In genomic region chr2:25707927-25708326, GRCh38 we compare ENCODE assay signal across 25 cellular contexts. TPM values are rescaled to one million over a fixed set of nuclear protein-coding genes. Genes with fewer than 3 reads are reported as not detected.
DNase-seq lines count a peak whose midpoint lies in the region; ATAC-seq, FAIRE-seq and TF ChIP-seq lines count a peak whose summit lies in the region.
"Had no signal": no experiment of that assay in that cellular context is flagged by ENCODE, and none has a peak within 500 bp of the region (broad histone marks: within the 10 kb centered on the region; RNA-seq: fewer than 3 reads in every experiment).

No MANE protein-coding gene starts in this region.

- 60% methylated on average over 3 of the region's 3 CpGs for WGBS in SK-N-SH (ENCODE audit: low lambda C conversion rate)
- 69% methylated on average over 3 of the region's 3 CpGs; no CpG with 5 or more reads in 1 of the 2 experiments for WGBS in H1 (ENCODE audit: extremely low coverage in 1 of 2, insufficient coverage in 1 of 2, insufficient read length in 1 of 2, insufficient replicate concordance in 2 of 2, low coverage in 1 of 2, low lambda C conversion rate in 2 of 2, missing lambda C conversion rate in 1 of 2), 2 experiments

- H3K4ac ChIP-seq in H1 (replicated peaks; ENCODE audit: insufficient read length, low read depth, low read length) = no peak overlapping the region

- TF ChIP-seq CTCF in SK-N-SH (IDR thresholded peaks at IDR 0.05) (no peak), H1 (IDR thresholded peaks at IDR 0.05; ENCODE audit: control extremely low read depth in 1 of 3, insufficient read depth in 1 of 3, low read depth in 1 of 3, low read length in 3 of 3) (no peak)

- no peak overlapping the region for H3K4me3 ChIP-seq in SK-N-SH (ENCODE audit: low read depth in 2 of 2, low read length in 1 of 2)
- H3K4me3 ChIP-seq in H1 (ENCODE audit: extremely low read depth in 1 of 4, insufficient read depth in 2 of 4, low read depth in 3 of 4, low read length in 4 of 4) = no peak overlapping the region
- H3K4me3 ChIP-seq: gastroesophageal sphincter, MG63, mucosa of descending colon had no signal

- no peak for FAIRE-seq in H1 (lab: Jason Lieb, UNC)
- FAIRE-seq: astrocyte, keratinocyte had no signal

- H3K36me3 ChIP-seq in SK-N-SH (replicated peaks in 1 of 2; ENCODE audit: control insufficient read depth in 1 of 2, insufficient read depth in 2 of 2, low read length in 1 of 2) (no peaks in the 10 kb centered on the region), H1 (ENCODE audit: control insufficient read depth in 2 of 4, insufficient read depth in 4 of 4, low read length in 3 of 4) (no peaks in the 10 kb centered on the region)
- H3K36me3 ChIP-seq: gastroesophageal sphincter, MG63 had no signal

- H2BK15ac ChIP-seq in H1 (ENCODE audit: low read length) = 0 out of 2 replicates have a peak overlapping the region, but pooled peaks have one; percentile 72

- H3K9ac ChIP-seq in SK-N-SH = no peak overlapping the region
- H3K9ac ChIP-seq in H1 (replicated peaks in 1 of 4; ENCODE audit: extremely low read depth in 1 of 4, low read depth in 3 of 4, low read length in 3 of 4) = no peak overlapping the region

- H3K79me1 ChIP-seq in H1 (ENCODE audit: low read depth, low read length) = no peaks in the 10 kb centered on the region

- H3K14ac ChIP-seq in H1 (ENCODE audit: insufficient read length) = no peak overlapping the region

- ATAC-seq in SK-N-SH treated with all-trans-retinoic acid at 6 μM for 48 hours (peak; percentile 37; the same call in 1 of the 3 replicates), GM21723 (IDR thresholded peaks at IDR 0.05; ENCODE audit: unreplicated experiment) (no peak), sciatic nerve (no peak)
- peak; percentile 44 for ATAC-seq in stimulated activated effector memory CD8-positive, alpha-beta T cell treated with anti-CD3 and anti-CD28 coated beads, Interleukin-12 subunit alpha, Interleukin-12 subunit beta, amount 100 ng/mL, for 72 hours
- ATAC-seq: activated T-helper 17 cell treated with anti-CD3 and anti-CD28 coated beads, Interleukin-2, amount 50 U/mL, for 72 hours; gastroesophageal sphincter; mucosa of descending colon; WTC11 had no signal

- no peaks in the 10 kb centered on the region for H3K23me2 ChIP-seq in H1 (ENCODE audit: low read depth, low read length)

- H3K36me3 Mint-ChIP-seq in stimulated activated effector memory CD8-positive, alpha-beta T cell treated with anti-CD3 and anti-CD28 coated beads, Interleukin-12 subunit alpha, Interleukin-12 subunit beta, amount 100 ng/mL, for 72 hours = no peaks in the 10 kb centered on the region
- H3K36me3 Mint-ChIP-seq: activated naive CD8-positive, alpha-beta T cell; type B pancreatic cell had no signal

- TF ChIP-seq POLR2A in H1 (IDR thresholded peaks at IDR 0.05; ENCODE audit: control extremely low read depth in 1 of 2, low read depth in 2 of 2, low read length in 2 of 2) = no peak

- no peak overlapping the region for H2AFZ ChIP-seq in SK-N-SH (ENCODE audit: low read depth)
- H2AFZ ChIP-seq in H1 (ENCODE audit: low read length) = peak overlapping the region; percentile 53; the same call in 1 of the 2 replicates

- no peak overlapping the region for H3K4me2 ChIP-seq in SK-N-SH
- H3K4me2 ChIP-seq in H1 (ENCODE audit: insufficient read depth in 1 of 2, low read depth in 2 of 2, low read length in 2 of 2) = no peak overlapping the region

- H3K9me3 Mint-ChIP-seq in stimulated activated effector memory CD8-positive, alpha-beta T cell treated with anti-CD3 and anti-CD28 coated beads, Interleukin-12 subunit alpha, Interleukin-12 subunit beta, amount 100 ng/mL, for 72 hours = no peaks in the 10 kb centered on the region
- H3K9me3 Mint-ChIP-seq: activated T-helper 17 cell treated with anti-CD3 and anti-CD28 coated beads, Interleukin-2, amount 50 U/mL, for 72 hours; HFFc6 had no signal

- no peak for TF ChIP-seq RAD21 in SK-N-SH (IDR thresholded peaks at IDR 0.05; ENCODE audit: low read length)
- no peak for TF ChIP-seq RAD21 in H1 (IDR thresholded peaks at IDR 0.05 in 1 of 2, conservative IDR thresholded peaks at IDR 0.05 in 1 of 2; ENCODE audit: low read depth in 2 of 2, low read length in 2 of 2)

- H3K56ac ChIP-seq in H1 (replicated peaks; ENCODE audit: insufficient read length, low read depth, low read length) = no peak overlapping the region

- no peak overlapping the region for H3K27ac Mint-ChIP-seq in stimulated activated effector memory CD8-positive, alpha-beta T cell treated with anti-CD3 and anti-CD28 coated beads, Interleukin-12 subunit alpha, Interleukin-12 subunit beta, amount 100 ng/mL, for 72 hours
- H3K27ac Mint-ChIP-seq: activated naive CD8-positive, alpha-beta T cell; activated T-helper 17 cell treated with anti-CD3 and anti-CD28 coated beads, Interleukin-2, amount 50 U/mL, for 72 hours; HFFc6; type B pancreatic cell had no signal

- peaks cover 0 to 3% of the 10 kb centered on the region in 2 experiments; a peak in 1 of 4 replicates for H3K4me1 ChIP-seq in SK-N-SH (ENCODE audit: control insufficient read depth in 1 of 2, insufficient read depth in 2 of 2, low read depth in 1 of 2, low read length in 1 of 2)
- H3K4me1 ChIP-seq in H1 (replicated peaks in 1 of 4; ENCODE audit: control insufficient read depth in 3 of 4, insufficient read depth in 4 of 4, low read length in 3 of 4) = no peaks in the 10 kb centered on the region

- TF ChIP-seq EP300 in SK-N-SH (IDR thresholded peaks at IDR 0.05; ENCODE audit: borderline replicate concordance in 1 of 2, low read depth in 1 of 2, low read length in 1 of 2) (no peak), H1 (IDR thresholded peaks at IDR 0.05; ENCODE audit: borderline replicate concordance in 1 of 2, low read depth in 2 of 2, low read length in 2 of 2) (no peak)

- no peak overlapping the region for H4K5ac ChIP-seq in H1 (ENCODE audit: insufficient read length, low read depth, low read length)

- H3K4me1 Mint-ChIP-seq in stimulated activated effector memory CD8-positive, alpha-beta T cell treated with anti-CD3 and anti-CD28 coated beads, Interleukin-12 subunit alpha, Interleukin-12 subunit beta, amount 100 ng/mL, for 72 hours = peaks cover 24% of the 10 kb centered on the region
- H3K4me1 Mint-ChIP-seq: WTC11 had no signal

- no peak overlapping the region for H2AK5ac ChIP-seq in H1 (ENCODE audit: low read depth, low read length)

- no peak overlapping the region for H3K23ac ChIP-seq in H1 (ENCODE audit: insufficient read length)

- H3K18ac ChIP-seq in H1 (ENCODE audit: extremely low read depth, low read length) = no peak overlapping the region

- no peak overlapping the region for H2BK12ac ChIP-seq in H1 (ENCODE audit: low read depth, low read length)

- CTCF ChIA-PET in SK-N-SH (lab: Yijun Ruan, JAX) (interaction anchor here (15.3 kb wide), 1 partner anchor 8 kb away, joined by 172 read pairs; no protein-coding TSS in a partner anchor), H1 (lab: Charles Lee; ENCODE audit: partially characterized antibody) (interaction anchor here (1.3 to 5.2 kb wide), 4 partner anchors 8 to 100 kb away, joined by 3 to 46 read pairs (median 10); no protein-coding TSS in a partner anchor)

- intact Hi-C loops in sciatic nerve (cut with DNase I) = no loop called here

- no peak overlapping the region for H4K8ac ChIP-seq in H1 (ENCODE audit: extremely low read depth, insufficient read depth, low read length)

- POLR2A ChIA-PET in SK-N-SH (lab: Yijun Ruan, JAX) (no interaction called here), H1 (lab: Charles Lee; ENCODE audit: partially characterized antibody) (no interaction called here)

- H2BK20ac ChIP-seq in H1 (ENCODE audit: low read length) = no peak overlapping the region

- no peaks in the 10 kb centered on the region for H3F3A ChIP-seq in SK-N-SH (replicated peaks; ENCODE audit: insufficient read depth)

- H3K27me3 ChIP-seq in SK-N-SH (ENCODE audit: insufficient read depth) = no peaks in the 10 kb centered on the region
- H3K27me3 ChIP-seq in H1 (replicated peaks in 1 of 4; ENCODE audit: control insufficient read depth in 3 of 4, extremely low read depth in 1 of 4, insufficient read depth in 3 of 4, low read length in 3 of 4) = no peaks in the 10 kb centered on the region
- H3K27me3 ChIP-seq: MG63 had no signal

- H3K79me2 ChIP-seq in SK-N-SH (ENCODE audit: insufficient read depth) (no peaks in the 10 kb centered on the region), H1 (ENCODE audit: control insufficient read depth in 1 of 2, insufficient read depth in 2 of 2, low read length in 2 of 2) (no peaks in the 10 kb centered on the region)

- no peak overlapping the region for H3K27ac ChIP-seq in SK-N-SH (ENCODE audit: low read depth in 2 of 2, low read length in 1 of 2)
- H3K27ac ChIP-seq in H1 (ENCODE audit: low read depth, low read length) = no peak overlapping the region
- H3K27ac ChIP-seq: gastroesophageal sphincter had no signal

- H3K9me3 ChIP-seq in SK-N-SH = no peaks in the 10 kb centered on the region
- peaks cover 0 to 5% of the 10 kb centered on the region in 2 experiments; a peak in 1 of 4 replicates for H3K9me3 ChIP-seq in H1 (ENCODE audit: insufficient read depth in 2 of 2, low read depth in 1 of 2, low read length in 1 of 2)
- H3K9me3 ChIP-seq: gastroesophageal sphincter, MG63, mucosa of descending colon had no signal

- H4K91ac ChIP-seq in H1 (replicated peaks; ENCODE audit: insufficient read length, low read length) = no peak overlapping the region

- no peaks in the 10 kb centered on the region for H4K20me1 ChIP-seq in SK-N-SH (ENCODE audit: insufficient read depth)
- no peaks in the 10 kb centered on the region for H4K20me1 ChIP-seq in H1 (replicated peaks in 1 of 2; ENCODE audit: control insufficient read depth in 1 of 2, insufficient read depth in 2 of 2, low read length in 2 of 2)

- H2BK5ac ChIP-seq in H1 (ENCODE audit: low read depth, low read length) = no peak overlapping the region

- H3K4me3 Mint-ChIP-seq in stimulated activated effector memory CD8-positive, alpha-beta T cell treated with anti-CD3 and anti-CD28 coated beads, Interleukin-12 subunit alpha, Interleukin-12 subunit beta, amount 100 ng/mL, for 72 hours = no peak overlapping the region
- H3K4me3 Mint-ChIP-seq: activated naive CD8-positive, alpha-beta T cell; activated T-helper 17 cell treated with anti-CD3 and anti-CD28 coated beads, Interleukin-2, amount 50 U/mL, for 72 hours; HFFc6; type B pancreatic cell; WTC11 had no signal

- H2BK120ac ChIP-seq in H1 (replicated peaks; ENCODE audit: low read depth, low read length) = no peak overlapping the region

- H3K9me2 ChIP-seq in SK-N-SH = no peaks in the 10 kb centered on the region

- no peak for DNase-seq in SK-N-SH
- DNase-seq in NCI-H510A treated with DMSO at 0.1 percent for 48 hours (lab: John Stamatoyannopoulos, UW) = peak; percentile 25
- DNase-seq in H1 (ENCODE audit: low read depth in 1 of 2, low spot score in 2 of 2) = no peak
- no peak for DNase-seq in stimulated activated effector memory CD8-positive, alpha-beta T cell treated with anti-CD3 and anti-CD28 coated beads, Interleukin-12 subunit alpha, Interleukin-12 subunit beta, amount 100 ng/mL, for 72 hours (ENCODE audit: low spot score in 2 of 2)
- DNase-seq in activated CD4-positive, alpha-beta T cell treated with anti-CD3 and anti-CD28 coated beads for 4 hours = no peak
- DNase-seq in sciatic nerve (ENCODE audit: low spot score) = no peak
- DNase-seq: activated CD4-positive, alpha-beta T cell treated with anti-CD3 and anti-CD28 coated beads, Interleukin-2, amount 50 U/mL, for 4 hours; activated CD8-positive, alpha-beta memory T cell treated with anti-CD3 and anti-CD28 coated beads, Interleukin-2, amount 50 U/mL, for 48 hours; caudate nucleus; HFFc6; MG63; mucosa of descending colon; NCI-H1436; posterior cingulate gyrus; SW 1271; T1000 had no signal

RNA-seq across cellular contexts. Expression of gene DTNB, which starts 34.5 kb away (rescaled TPM):
- polyA plus RNA-seq in SK-N-SH (2012; rRNA removed) (14.9 and 15.3 TPM in 2 replicates), H1 (2011; rRNA removed) (39.6 and 44.7 TPM in 2 replicates)
- polyA plus RNA-seq in SK-N-SH (2012; cell fraction: cytosol; rRNA removed) = 10.4 and 12.4 TPM in 2 replicates
- polyA plus RNA-seq in SK-N-SH (2012; cell fraction: nucleus; rRNA removed) = 27.1 and 27.4 TPM in 2 replicates
- 40.5 and 49.5 TPM in 2 replicates for total RNA-seq in H1 (2021; fragmentation: NEBNext Ultra II Directional; extraction: Animal tissue kit (Norgen Biotek cat#: 25700))
- 50.2 TPM for polyA plus RNA-seq in H1 (2011; cell fraction: cytosol; rRNA removed)
- polyA plus RNA-seq in H1 (2011; cell fraction: nucleus; rRNA removed) = 88.6 TPM
- polyA plus RNA-seq in H1 (2012, experiment 1 of 2) = 34.3 to 53.4 TPM (median 49.9 TPM) in 4 replicates
- 24.6 TPM for polyA plus RNA-seq in H1 (2012, experiment 2 of 2)
- polyA plus RNA-seq in H1 (2013, experiment 1 of 2) = 34.4 TPM
- polyA plus RNA-seq in H1 (2013, experiment 2 of 2) = 37.9 TPM
- polyA minus RNA-seq in H1 (2011; rRNA and poly(A)+ RNA removed) = 81.2 and 107 TPM in 2 replicates
- polyA minus RNA-seq in H1 (2011; cell fraction: cytosol; rRNA and poly(A)+ RNA removed) = 33.9 TPM
- 141 TPM for polyA minus RNA-seq in H1 (2011; cell fraction: nucleus; rRNA and poly(A)+ RNA removed)
- 26.2 TPM for total RNA-seq in sciatic nerve

Comparison
In these comparisons a context has a peak if more than half of its experiments do, and no peak if none do; other contexts are left out.
1. ATAC-seq: peak in SK-N-SH treated with all-trans-retinoic acid at 6 μM for 48 hours (single experiment) and stimulated activated effector memory CD8-positive, alpha-beta T cell treated with anti-CD3 and anti-CD28 coated beads, Interleukin-12 subunit alpha, Interleukin-12 subunit beta, amount 100 ng/mL, for 72 hours (single experiment); none in GM21723 (single experiment) and sciatic nerve (single experiment).